Comparison of ENCODE assay signal across 8 cellular contexts in genomic region chr14:93954900-93955891, GRCh38. TPM values are rescaled to one million over a fixed set of nuclear protein-coding genes. Genes with fewer than 3 reads are reported as not detected.
DNase-seq lines count a peak whose midpoint lies in the region; ATAC-seq and TF ChIP-seq lines count a peak whose summit lies in the region.
"Had no signal": no experiment of that assay in that cellular context is flagged by ENCODE, and none has a peak within 500 bp of the region (broad histone marks: within the 10 kb centered on the region; RNA-seq: fewer than 3 reads in every experiment).

No MANE protein-coding gene starts in this region.

- peaks cover 0 to 5% (median 0%) of the 10 kb centered on the region in 4 donors for H3K4me1 ChIP-seq in right lobe of liver

- H3K27me3 Mint-ChIP-seq in activated B cell treated with CpG ODN at 0.5 μM for 24 hours (no peaks in the 10 kb centered on the region), endothelial cell (ENCODE audit: unreplicated experiment) (peaks cover 5% of the 10 kb centered on the region)

- TF ChIP-seq CTCF in activated B cell treated with CpG ODN at 0.5 μM for 24 hours (IDR thresholded peaks at IDR 0.05): no peak
- no peak for TF ChIP-seq CTCF in right lobe of liver (IDR thresholded peaks at IDR 0.05)
- TF ChIP-seq CTCF in WERI-Rb-1 (IDR thresholded peaks at IDR 0.05; ENCODE audit: low read depth, low read length): no peak
- no peak for TF ChIP-seq CTCF in endothelial cell (IDR thresholded peaks at IDR 0.05; ENCODE audit: unreplicated experiment)

- H3K36me3 Mint-ChIP-seq in activated B cell treated with CpG ODN at 0.5 μM for 24 hours (ENCODE audit: low read depth) (no peaks in the 10 kb centered on the region), endothelial cell (ENCODE audit: low read depth, unreplicated experiment) (no peaks in the 10 kb centered on the region)

- no peaks in the 10 kb centered on the region for H3K36me3 ChIP-seq in right lobe of liver
- H3K36me3 ChIP-seq in H7 (replicated peaks; ENCODE audit: control insufficient read depth, insufficient read depth, low read length): no peaks in the 10 kb centered on the region
- H3K36me3 ChIP-seq in WERI-Rb-1: no peaks in the 10 kb centered on the region

- DNase-seq in activated B cell treated with CpG ODN at 0.5 μM for 24 hours (no peak), right lobe of liver (no peak), H7 (no peak), WERI-Rb-1 (no peak), endothelial cell (ENCODE audit: low spot score) (no peak)

- peaks cover 70% of the 10 kb centered on the region for H3K4me1 Mint-ChIP-seq in activated B cell treated with CpG ODN at 0.5 μM for 24 hours
- peaks cover 10% of the 10 kb centered on the region for H3K4me1 Mint-ChIP-seq in endothelial cell (ENCODE audit: unreplicated experiment)

- WGBS in right lobe of liver (ENCODE audit: insufficient coverage, low coverage, low lambda C conversion rate, missing lambda C conversion rate): 40% methylated on average over 9 of the region's 21 CpGs

- POLR2A ChIA-PET in activated B cell treated with CpG ODN at 0.5 μM for 24 hours (lab: Charles Lee): interaction anchor here (1.1 to 7.2 kb wide), 2 partner anchors 9 to 15 kb away, joined by 3 to 133 read pairs; no protein-coding TSS in a partner anchor

- intact Hi-C loops in activated B cell treated with CpG ODN at 0.5 μM for 24 hours (cut with micrococcal nuclease) (loop anchor here (2.0 to 5.0 kb wide), 4 partner anchors 16 to 1278 kb away; no protein-coding TSS in a partner anchor), right lobe of liver (cut with DNase I) (no loop called here)

- H3K9me3 ChIP-seq in right lobe of liver: no peaks in the 10 kb centered on the region
- no peaks in the 10 kb centered on the region for H3K9me3 ChIP-seq in WERI-Rb-1 (ENCODE audit: severe bottlenecking)

- H3K27ac ChIP-seq in right lobe of liver (peak overlapping the region in 1 of 3 donors; percentile 12), WERI-Rb-1 (no peak overlapping the region)

- ATAC-seq in GM18907 (IDR thresholded peaks at IDR 0.05; ENCODE audit: unreplicated experiment) (peak; percentile 38), HG02981 (IDR thresholded peaks at IDR 0.05; ENCODE audit: unreplicated experiment) (peak; percentile 33), activated B cell treated with CpG ODN at 0.5 μM for 24 hours (ENCODE audit: low read depth) (peak; percentile 34), right lobe of liver (peak; percentile 5 to 59 (median 50))

- H3K9me3 Mint-ChIP-seq in activated B cell treated with CpG ODN at 0.5 μM for 24 hours (no peaks in the 10 kb centered on the region), endothelial cell (ENCODE audit: unreplicated experiment) (no peaks in the 10 kb centered on the region)

- no peak for TF ChIP-seq POLR2A in right lobe of liver (IDR thresholded peaks at IDR 0.05)

- peak overlapping the region; percentile 75 for H3K4me3 Mint-ChIP-seq in activated B cell treated with CpG ODN at 0.5 μM for 24 hours
- H3K4me3 Mint-ChIP-seq in endothelial cell (ENCODE audit: unreplicated experiment): no peak overlapping the region

- H3K27ac Mint-ChIP-seq in activated B cell treated with CpG ODN at 0.5 μM for 24 hours (peak overlapping the region; percentile 76), endothelial cell (ENCODE audit: unreplicated experiment) (no peak overlapping the region)

- H3K27me3 ChIP-seq in right lobe of liver (no peaks in the 10 kb centered on the region), H7 (ENCODE audit: control insufficient read depth, insufficient read depth, low read length) (no peaks in the 10 kb centered on the region), WERI-Rb-1 (ENCODE audit: insufficient read depth, low read depth, severe bottlenecking) (peaks cover 1% of the 10 kb centered on the region)

- CTCF ChIA-PET in activated B cell treated with CpG ODN at 0.5 μM for 24 hours (lab: Charles Lee): interaction anchor here (3.3 to 12.0 kb wide), 2 partner anchors 16 kb away, joined by 16 to 126 read pairs; no protein-coding TSS in a partner anchor

- H3K4me3 ChIP-seq in right lobe of liver: no peak overlapping the region
- no peak overlapping the region for H3K4me3 ChIP-seq in H7 (ENCODE audit: insufficient read depth, low read depth, low read length)
- no peak overlapping the region for H3K4me3 ChIP-seq in WERI-Rb-1 (ENCODE audit: low read depth, low read length)

RNA-seq across cellular contexts. Expression of gene ASB2, which starts 21.2 kb away (rescaled TPM):
- 2.7 and 3.1 TPM in 2 replicates for total RNA-seq in activated B cell treated with CpG ODN at 0.5 μM for 24 hours
- under 1 TPM; 0.20 to 0.59 (median 0.28) TPM for total RNA-seq in right lobe of liver
- total RNA-seq in H7 (2014; rRNA removed; shearing (Covaris generic)): 0.21 TPM in 1 of 2 replicates, not detected in the other
- not detected for total RNA-seq in endothelial cell (ENCODE audit: unreplicated experiment)

RNA-seq across cellular contexts. Expression of gene FAM181A, which starts 28.1 kb away (rescaled TPM):
- not detected in 2 replicates for total RNA-seq in activated B cell treated with CpG ODN at 0.5 μM for 24 hours
- total RNA-seq in right lobe of liver: not detected
- not detected in 2 replicates for total RNA-seq in H7 (2014; rRNA removed; shearing (Covaris generic))
- total RNA-seq in endothelial cell (ENCODE audit: unreplicated experiment): not detected
- total RNA-seq: RPMI7951 had no signal

RNA-seq across cellular contexts. Expression of gene CCDC197, which starts 41.9 kb away (rescaled TPM):
- total RNA-seq in activated B cell treated with CpG ODN at 0.5 μM for 24 hours (not detected in 2 replicates), right lobe of liver (not detected), endothelial cell (ENCODE audit: unreplicated experiment) (not detected)
- not detected in 2 replicates for total RNA-seq in H7 (2014; rRNA removed; shearing (Covaris generic))
- total RNA-seq: RPMI7951 had no signal
